In genomic region chr5:56169949-56170348, GRCh38 we compare ENCODE assay signal across 27 cellular contexts.
"Had no signal": no experiment of that assay in that cellular context is flagged by ENCODE, and none has a peak within 500 bp of the region (broad histone marks: within the 10 kb centered on the region; RNA-seq: fewer than 3 reads in every experiment).

No MANE protein-coding gene starts in this region.

- H3K4me3 ChIP-seq: esophagus muscularis mucosa, heart left ventricle, left lung, lung, pancreas, prostate gland, tibial nerve had no signal

- H3K27ac Mint-ChIP-seq: activated CD4-positive, alpha-beta T cell treated with anti-CD3 and anti-CD28 coated beads for 36 hours; activated CD8-positive, alpha-beta memory T cell treated with anti-CD3 and anti-CD28 coated beads, Interleukin-2, amount 10 ng/mL, durations not matched to agents 7 days and 5 days; activated CD8-positive, alpha-beta T cell treated with anti-CD3 and anti-CD28 coated beads, Interleukin-2, amount 10 ng/mL, durations not matched to agents 7 days and 5 days; activated naive CD4-positive, alpha-beta T cell treated with anti-CD3 and anti-CD28 coated beads, Interleukin-2, amount 50 U/mL, for 72 hours; activated T-helper 2 cell treated with anti-CD3 and anti-CD28 coated beads, Interferon-gamma antibody, Interleukin-2, Interleukin-4, amounts not matched to agents 10 μg/mL and 5 μg/mL and 100 μg/mL, durations not matched to agents 14 hours and 24 hours and 36 hours; brain; endodermal cell; nephron progenitor cell; T-helper 2 cell treated with Interferon-gamma antibody and Interleukin-4, amounts not matched to agents 5 μg/mL and 100 μg/mL, for 36 hours had no signal

- H3K9me3 Mint-ChIP-seq: activated T-helper 2 cell treated with anti-CD3 and anti-CD28 coated beads, Interferon-gamma antibody, Interleukin-2, Interleukin-4, amounts not matched to agents 10 μg/mL and 5 μg/mL and 100 μg/mL, durations not matched to agents 14 hours and 24 hours and 36 hours; brain; endodermal cell; nephron progenitor cell; T-helper 2 cell treated with Interferon-gamma antibody and Interleukin-4, amounts not matched to agents 5 μg/mL and 100 μg/mL, for 36 hours had no signal

- ATAC-seq: activated CD4-positive, alpha-beta T cell treated with anti-CD3 and anti-CD28 coated beads for 36 hours; activated CD8-positive, alpha-beta memory T cell treated with anti-CD3 and anti-CD28 coated beads, Interleukin-2, amount 10 ng/mL, durations not matched to agents 7 days and 5 days; activated CD8-positive, alpha-beta T cell treated with anti-CD3 and anti-CD28 coated beads, Interleukin-2, amount 10 ng/mL, durations not matched to agents 7 days and 5 days; activated naive CD4-positive, alpha-beta T cell treated with anti-CD3 and anti-CD28 coated beads, Interleukin-2, amount 50 U/mL, for 72 hours; foreskin keratinocyte; left lung had no signal

- H3K4me3 Mint-ChIP-seq: activated CD4-positive, alpha-beta T cell treated with anti-CD3 and anti-CD28 coated beads for 36 hours; activated CD8-positive, alpha-beta memory T cell treated with anti-CD3 and anti-CD28 coated beads, Interleukin-2, amount 10 ng/mL, durations not matched to agents 7 days and 5 days; activated CD8-positive, alpha-beta T cell treated with anti-CD3 and anti-CD28 coated beads, Interleukin-2, amount 10 ng/mL, durations not matched to agents 7 days and 5 days; brain; endodermal cell; nephron progenitor cell; T-helper 2 cell treated with Interferon-gamma antibody and Interleukin-4, amounts not matched to agents 5 μg/mL and 100 μg/mL, for 36 hours had no signal

- DNase-seq: activated CD4-positive, alpha-beta T cell treated with anti-CD3 and anti-CD28 coated beads for 36 hours; activated CD4-positive, CD25-positive, alpha-beta regulatory T cell; activated CD8-positive, alpha-beta memory T cell treated with anti-CD3 and anti-CD28 coated beads, Interleukin-2, amount 10 ng/mL, durations not matched to agents 7 days and 5 days; activated CD8-positive, alpha-beta T cell treated with anti-CD3 and anti-CD28 coated beads, Interleukin-2, amount 10 ng/mL, durations not matched to agents 7 days and 5 days; activated T-cell treated with anti-CD3 and anti-CD28 coated beads, Interleukin-2, amount 50 U/mL, for 48 hours; anterior cingulate cortex; cortex of kidney; endodermal cell; foreskin keratinocyte; left lung; nephron progenitor cell; retina; small intestine; stimulated activated CD4-positive, alpha-beta T cell treated with anti-CD3 and anti-CD28 coated beads, Interleukin-1b, Interleukin-23, amount 100 ng/mL, for 48 hours; stimulated activated naive CD4-positive, alpha-beta T cell; T-helper 1 cell had no signal

- H3K27me3 Mint-ChIP-seq: activated CD4-positive, alpha-beta T cell treated with anti-CD3 and anti-CD28 coated beads for 36 hours had no signal

- H3K27ac ChIP-seq: esophagus muscularis mucosa, foreskin keratinocyte, left lung, neutrophil, pancreas, prostate gland had no signal

- H3K36me3 Mint-ChIP-seq: activated CD8-positive, alpha-beta memory T cell treated with anti-CD3 and anti-CD28 coated beads, Interleukin-2, amount 10 ng/mL, durations not matched to agents 7 days and 5 days; activated naive CD4-positive, alpha-beta T cell treated with anti-CD3 and anti-CD28 coated beads, Interleukin-2, amount 50 U/mL, for 72 hours; brain had no signal

- H3K4me1 ChIP-seq: foreskin keratinocyte, prostate gland had no signal

- H3K27me3 ChIP-seq: esophagus muscularis mucosa, foreskin keratinocyte, heart left ventricle, left lung, pancreas, tibial nerve had no signal

- H3K9me3 ChIP-seq: esophagus muscularis mucosa, heart left ventricle, left lung, neutrophil, pancreas, prostate gland, tibial nerve had no signal

- FAIRE-seq: pancreas, small intestine had no signal

- H3K36me3 ChIP-seq: esophagus muscularis mucosa, heart left ventricle, left lung, neutrophil, pancreas, prostate gland, tibial nerve had no signal
